16 cellular contexts compared by ENCODE assay signal in the genomic region with DNA sequence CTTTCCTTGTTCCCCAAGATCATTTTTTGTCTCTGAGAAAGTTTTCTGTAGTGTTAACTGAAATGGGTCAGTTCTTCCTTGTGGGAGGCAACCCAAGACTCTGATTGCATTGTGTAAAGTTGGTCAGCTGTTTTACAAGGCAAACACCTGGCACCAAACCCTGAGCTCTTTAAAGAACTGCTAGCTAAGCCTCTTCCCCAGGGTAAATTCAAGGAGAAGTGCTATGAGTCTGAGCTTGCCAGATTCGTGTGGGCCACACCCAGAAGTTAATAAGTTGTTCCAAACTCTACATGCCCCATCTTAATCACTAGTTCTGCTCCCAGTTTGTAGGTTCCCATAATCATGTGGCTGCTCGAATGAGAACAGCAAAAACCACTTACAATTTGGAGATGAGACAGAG.
DNase-seq lines count a peak whose midpoint lies in the region; ATAC-seq, FAIRE-seq and TF ChIP-seq lines count a peak whose summit lies in the region.
"Had no signal": no experiment of that assay in that cellular context is flagged by ENCODE, and none has a peak within 500 bp of the region (broad histone marks: within the 10 kb centered on the region; RNA-seq: fewer than 3 reads in every experiment).

No MANE protein-coding gene starts in this region.

- no peak overlapping the region for H2BK5ac ChIP-seq in mesendoderm (ENCODE audit: low read length)

- DNase-seq in NCI-H748 (lab: John Stamatoyannopoulos, UW; ENCODE audit: unreplicated experiment) (peak; percentile 19), NCI-H748 treated with DMSO at 0.1 percent for 48 hours (lab: John Stamatoyannopoulos, UW) (no peak), K562 (ENCODE audit: extremely low read depth in 1 of 4, low spot score in 3 of 4) (no peak), left lung (peak in 1 of 2 donors; percentile 42), ureter (ENCODE audit: low spot score) (peak; percentile 45), HFFc6 (no peak), mesendoderm (no peak)
- DNase-seq: dorsolateral prefrontal cortex, NCI-H2107, T1000 had no signal

- in situ Hi-C loops in K562 (cut with MboI) = no loop called here

- H3K27ac Mint-ChIP-seq in HFFc6 = no peak overlapping the region
- H3K27ac Mint-ChIP-seq: IgD-negative memory B cell, memory B cell had no signal

- TF ChIP-seq EP300 in K562 (IDR thresholded peaks at IDR 0.05; ENCODE audit: low read length) = no peak

- H3K79me2 ChIP-seq in K562 (ENCODE audit: control insufficient read depth, insufficient read depth, low read length) (no peaks in the 10 kb centered on the region), mesendoderm (ENCODE audit: control insufficient read depth, insufficient read depth, low read length) (no peaks in the 10 kb centered on the region)

- no peak overlapping the region for H3K23ac ChIP-seq in mesendoderm (ENCODE audit: low read length)

- H3K4me1 Mint-ChIP-seq in HFFc6 (ENCODE audit: low read depth) = peaks cover 19% of the 10 kb centered on the region
- H3K4me1 Mint-ChIP-seq: IgD-negative memory B cell, memory B cell had no signal

- no peak for FAIRE-seq in K562 (lab: Jason Lieb, UNC)
- FAIRE-seq: A204.1, GM12878, RCC 7860 had no signal

- H2BK120ac ChIP-seq in mesendoderm (ENCODE audit: low read depth, low read length) = no peak overlapping the region

- H3K27ac ChIP-seq in K562 (ENCODE audit: extremely low read depth, low read depth, low read length) (no peak overlapping the region), left lung (peak overlapping the region in 1 of 2 donors; percentile 10), mesendoderm (ENCODE audit: low read depth, low read length) (no peak overlapping the region)
- H3K27ac ChIP-seq: dorsolateral prefrontal cortex had no signal

- no peak overlapping the region for H3K56ac ChIP-seq in mesendoderm (ENCODE audit: low read length)

- H3K9me3 ChIP-seq in K562 (replicated peaks; ENCODE audit: control insufficient read depth, insufficient read depth, low read depth, low read length) = no peaks in the 10 kb centered on the region
- H3K9me3 ChIP-seq in left lung = no peaks in the 10 kb centered on the region

- no peak for TF ChIP-seq RAD21 in K562 (CRISPR knock-in tag; conservative IDR thresholded peaks at IDR 0.05 in 1 of 2, IDR thresholded peaks at IDR 0.05 in 1 of 2)

- H3K18ac ChIP-seq in mesendoderm (ENCODE audit: low read length) = no peak overlapping the region

- TF ChIP-seq POLR2A in K562 (conservative IDR thresholded peaks at IDR 0.05) = no peak

- BruUV-seq in K562 (replicated peaks; lab: Mats Ljungman, UMichigan) = no TSS peak

- no peak overlapping the region for H3K4ac ChIP-seq in mesendoderm (ENCODE audit: low read depth, low read length)

- H3K27me3 ChIP-seq in K562 (ENCODE audit: control insufficient read depth in 2 of 2, insufficient read depth in 2 of 2, low read length in 2 of 2) (no peaks in the 10 kb centered on the region), left lung (no peaks in the 10 kb centered on the region), mesendoderm (ENCODE audit: insufficient read depth, low read length, poor library complexity) (no peaks in the 10 kb centered on the region)
- H3K27me3 ChIP-seq: dorsolateral prefrontal cortex had no signal

- no peak for ATAC-seq in K562
- peak; percentile 94 for ATAC-seq in left lung
- ATAC-seq in GM19463 (IDR thresholded peaks at IDR 0.05; ENCODE audit: unreplicated experiment) = no peak
- ATAC-seq: GM12878 had no signal

- H3K4me3 ChIP-seq in K562 (no peak overlapping the region), left lung (no peak overlapping the region), mesendoderm (ENCODE audit: low read length) (no peak overlapping the region)
- H3K4me3 ChIP-seq: dorsolateral prefrontal cortex, GM12878 had no signal

- 6% methylated on average over 2 of the region's 2 CpGs for WGBS in K562 (ENCODE audit: insufficient coverage, low coverage, missing lambda C conversion rate)
- no CpG with 5 or more reads among the region's 2 CpGs for WGBS in mesendoderm (ENCODE audit: extremely low coverage, insufficient coverage, low lambda C conversion rate)

- H4K8ac ChIP-seq in mesendoderm (ENCODE audit: low read depth, low read length) = no peak overlapping the region

- no peaks in the 10 kb centered on the region for H3K79me1 ChIP-seq in mesendoderm (ENCODE audit: low read length)

- H2AFZ ChIP-seq in K562 (ENCODE audit: low read depth, low read length) = 0 out of 2 replicates have a peak overlapping the region, but pooled peaks have one; percentile 8

- H3K9ac ChIP-seq in K562 (ENCODE audit: insufficient read depth in 1 of 2, low read depth in 2 of 2, low read length in 2 of 2) (no peak overlapping the region), mesendoderm (ENCODE audit: low read length) (no peak overlapping the region)

- no peak overlapping the region for H3K4me3 Mint-ChIP-seq in HFFc6
- H3K4me3 Mint-ChIP-seq: IgD-negative memory B cell, memory B cell had no signal

- H4K20me1 ChIP-seq in K562 (replicated peaks; ENCODE audit: control insufficient read depth, insufficient read depth, low read length) = no peaks in the 10 kb centered on the region

- no peak overlapping the region for H3K4me2 ChIP-seq in K562 (ENCODE audit: insufficient read depth, low read length)
- no peak overlapping the region for H3K4me2 ChIP-seq in mesendoderm (ENCODE audit: low read length)

- no peak overlapping the region for H2BK15ac ChIP-seq in mesendoderm (replicated peaks; ENCODE audit: low read depth)

- no peaks in the 10 kb centered on the region for H3K9me3 Mint-ChIP-seq in HFFc6
- H3K9me3 Mint-ChIP-seq: IgD-negative memory B cell, memory B cell had no signal

- no peaks in the 10 kb centered on the region for H3K9me1 ChIP-seq in K562 (ENCODE audit: control insufficient read depth, insufficient read depth, low read length)

- H3K36me3 Mint-ChIP-seq in HFFc6 (ENCODE audit: low read depth) = no peaks in the 10 kb centered on the region
- H3K36me3 Mint-ChIP-seq: IgD-negative memory B cell, memory B cell had no signal

- H3K36me3 ChIP-seq in K562 (ENCODE audit: control insufficient read depth, insufficient read depth, low read length) (no peaks in the 10 kb centered on the region), left lung (no peaks in the 10 kb centered on the region), mesendoderm (ENCODE audit: control insufficient read depth, insufficient read depth, low read length) (no peaks in the 10 kb centered on the region)

- CTCF ChIA-PET in K562 (lab: Yijun Ruan, JAX; ENCODE audit: low intra/inter-chr PET ratio) = interaction anchor here (0.7 kb wide), 1 partner anchor 50 kb away, joined by 3 read pairs; no protein-coding TSS in a partner anchor

- no peak overlapping the region for H4K5ac ChIP-seq in mesendoderm (ENCODE audit: low read length)

- H3K27me3 Mint-ChIP-seq in HFFc6 (ENCODE audit: insufficient read depth) = no peaks in the 10 kb centered on the region
- H3K27me3 Mint-ChIP-seq: IgD-negative memory B cell, memory B cell had no signal

- POLR2A ChIA-PET in K562 (lab: Yijun Ruan, JAX) = interaction anchor here (0.6 to 1.5 kb wide), 3 partner anchors 10 to 296 kb away, joined by 3 to 4 read pairs (median 4); no protein-coding TSS in a partner anchor

- TF ChIP-seq CTCF in K562 (IDR thresholded peaks at IDR 0.05 in 2 of 3, conservative IDR thresholded peaks at IDR 0.05 in 1 of 3; ENCODE audit: insufficient read depth in 2 of 3, low read depth in 1 of 3, low read length in 3 of 3) (no peak), left lung (IDR thresholded peaks at IDR 0.05) (no peak), HFFc6 (IDR thresholded peaks at IDR 0.05) (no peak)

- H2AK5ac ChIP-seq in mesendoderm (ENCODE audit: low read length) = no peak overlapping the region

- intact Hi-C loops in K562 (cut with micrococcal nuclease) = no loop called here
- intact Hi-C loops in left lung (cut with DNase I) = no loop called here

- H3K4me1 ChIP-seq in K562 (replicated peaks in 1 of 2; ENCODE audit: control insufficient read depth in 2 of 2, insufficient read depth in 2 of 2, low read length in 2 of 2) = no peaks in the 10 kb centered on the region
- peaks cover 0 to 4% of the 10 kb centered on the region in 2 donors for H3K4me1 ChIP-seq in left lung
- H3K4me1 ChIP-seq in mesendoderm (ENCODE audit: control insufficient read depth, low read depth, low read length) = no peaks in the 10 kb centered on the region

TF ChIP-seq in K562, 482 proteins besides CTCF, POLR2A, EP300 and RAD21:
- no peak for TF ChIP-seq SAP30 (IDR thresholded peaks at IDR 0.05; ENCODE audit: borderline replicate concordance, insufficient read depth, low read depth, low read length, poor library complexity, severe bottlenecking)
- TF ChIP-seq THRAP3 (IDR thresholded peaks at IDR 0.05; ENCODE audit: borderline replicate concordance) = no peak
TF ChIP-seq in K562: peak in this region for 0.

Comparison
In these comparisons a context has a peak if more than half of its experiments do, and no peak if none do; other contexts are left out.
1. DNase-seq: peak in NCI-H748 (single experiment) and ureter (single experiment); none in NCI-H748 treated with DMSO at 0.1 percent for 48 hours (single experiment), K562 (0 of 4), HFFc6 (single experiment) and mesendoderm (single experiment).